9 cellular contexts compared by ENCODE assay signal in the genomic region with DNA sequence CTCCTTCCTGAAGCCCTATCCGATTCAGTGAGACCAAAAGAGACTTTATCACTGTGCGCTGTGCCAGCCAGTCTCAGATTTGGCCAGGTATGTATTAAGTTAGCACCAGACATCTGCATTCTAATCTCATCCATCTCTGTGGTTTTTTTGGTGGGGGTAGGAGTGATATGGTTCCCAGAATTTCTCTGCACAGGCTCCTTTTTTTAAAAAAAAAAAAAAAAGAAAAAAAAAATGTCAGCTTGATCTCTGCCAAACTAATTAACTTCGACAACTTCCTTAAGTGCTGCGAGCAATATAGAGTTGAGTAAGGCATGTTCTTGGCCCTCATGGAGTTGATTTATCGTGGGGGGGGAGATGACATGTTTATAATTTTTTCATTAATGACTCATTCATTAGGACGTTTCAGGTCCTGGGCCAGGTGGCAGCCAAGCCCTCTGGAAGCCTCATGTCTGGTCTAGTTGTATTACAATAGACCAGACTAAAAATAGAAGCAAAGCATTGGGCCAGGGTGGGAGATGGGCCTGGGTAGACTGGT. TPM values are rescaled to one million over a fixed set of nuclear protein-coding genes. Genes with fewer than 3 reads are reported as not detected.
DNase-seq lines count a peak whose midpoint lies in the region; ATAC-seq and TF ChIP-seq lines count a peak whose summit lies in the region.
"Had no signal": no experiment of that assay in that cellular context is flagged by ENCODE, and none has a peak within 500 bp of the region (broad histone marks: within the 10 kb centered on the region; RNA-seq: fewer than 3 reads in every experiment).

No MANE protein-coding gene starts in this region.

- ATAC-seq in T-cell (replicated peaks in 1 of 4) = peak in 3 of 4 experiments; percentile 33 to 49 (median 49)
- no peak for ATAC-seq in HG03196 (IDR thresholded peaks at IDR 0.05; ENCODE audit: unreplicated experiment)
- no peak for ATAC-seq in GM18867 (IDR thresholded peaks at IDR 0.05; ENCODE audit: unreplicated experiment)
- ATAC-seq: GM12878 had no signal

- H3K9me3 Mint-ChIP-seq in T-cell = peaks cover 0 to 4% (median 0%) of the 10 kb centered on the region in 3 donors

- peak overlapping the region; percentile 12 to 75 for H3K27ac Mint-ChIP-seq in T-cell

- CTCF ChIA-PET in T-cell (lab: Charles Lee) = interaction anchor here in 1 of 2 donors (0.6 kb wide), 1 partner anchor 135 kb away, joined by 6 read pairs; no protein-coding TSS in a partner anchor

- H3K27me3 ChIP-seq in left ventricle myocardium inferior (ENCODE audit: low read depth) = no peaks in the 10 kb centered on the region

- H3K4me3 Mint-ChIP-seq in T-cell = peak overlapping the region in 2 of 3 donors; percentile 22 to 69

- peak; percentile 60 for DNase-seq in HT-29 (ENCODE audit: low spot score)
- DNase-seq in T-cell = no peak
- DNase-seq in left ventricle myocardium inferior = no peak
- no peak for DNase-seq in NCI-H1694 treated with DMSO at 0.1 percent for 48 hours (lab: John Stamatoyannopoulos, UW)
- DNase-seq: NCI-H2029 had no signal

- peaks cover 83 to 94% (median 85%) of the 10 kb centered on the region in 3 donors for H3K4me1 Mint-ChIP-seq in T-cell

- H3K9me3 ChIP-seq in left ventricle myocardium inferior (replicated peaks) = no peaks in the 10 kb centered on the region

- peak overlapping the region; percentile 92 for H3K27ac ChIP-seq in left ventricle myocardium inferior (replicated peaks)
- H3K27ac ChIP-seq in temporal lobe (ENCODE audit: low read depth, low read length) = peak overlapping the region; percentile 69

- H3K27me3 Mint-ChIP-seq in T-cell = no peaks in the 10 kb centered on the region

- intact Hi-C loops in left ventricle myocardium inferior (cut with micrococcal nuclease) = no loop called here

- POLR2A ChIA-PET in T-cell (lab: Charles Lee) = interaction anchor here in 1 of 2 donors (0.6 to 0.7 kb wide), 2 partner anchors 9 to 621 kb away, joined by 3 to 7 read pairs; no protein-coding TSS in a partner anchor

- peaks cover 10% of the 10 kb centered on the region for H3K36me3 Mint-ChIP-seq in T-cell

- peaks cover 100% of the 10 kb centered on the region for H3K4me1 ChIP-seq in left ventricle myocardium inferior

- H3K4me3 ChIP-seq in left ventricle myocardium inferior = peak overlapping the region; percentile 9
- H3K4me3 ChIP-seq: GM12878 had no signal

- TF ChIP-seq CTCF in left ventricle myocardium inferior (IDR thresholded peaks at IDR 0.05; ENCODE audit: borderline replicate concordance) = no peak

- no peaks in the 10 kb centered on the region for H3K36me3 ChIP-seq in left ventricle myocardium inferior

RNA-seq across cellular contexts. Expression of a gene that starts 12.9 kb away (rescaled TPM):
- 0.47 and 2.2 TPM in 2 replicates for total RNA-seq in HT-29 (2014; rRNA removed; shearing (Covaris generic))
- total RNA-seq in T-cell (10 to 100 TPM; 26.2 to 52.2 (median 38.7) TPM), left ventricle myocardium inferior (56.8 TPM), temporal lobe (9.3 TPM)

Comparison
In these comparisons a context has a peak if more than half of its experiments do, and no peak if none do; other contexts are left out.
1. ATAC-seq: peak in T-cell (3 of 4); none in HG03196 (single experiment) and GM18867 (single experiment).